Comparison of ENCODE assay signal across 9 cellular contexts in genomic region chr1:247857069-247857985, GRCh38. TPM values are rescaled to one million over a fixed set of nuclear protein-coding genes. Genes with fewer than 3 reads are reported as not detected.
DNase-seq lines count a peak whose midpoint lies in the region; ATAC-seq, FAIRE-seq and TF ChIP-seq lines count a peak whose summit lies in the region.
"Had no signal": no experiment of that assay in that cellular context is flagged by ENCODE, and none has a peak within 500 bp of the region (broad histone marks: within the 10 kb centered on the region; RNA-seq: fewer than 3 reads in every experiment).

Gene TRIM58, plus strand, starts transcription at chr1:247857187. Its CDS starts 60 bp downstream, at chr1:247857247.

- no peak for TF ChIP-seq POLR2A in HepG2 (IDR thresholded peaks at IDR 0.05; ENCODE audit: insufficient read depth in 1 of 2, low read depth in 2 of 2, low read length in 2 of 2)
- no peak for TF ChIP-seq POLR2A in suprapubic skin (IDR thresholded peaks at IDR 0.05)
- no peak for TF ChIP-seq POLR2A in gastrocnemius medialis (IDR thresholded peaks at IDR 0.05)
- no peak for TF ChIP-seq POLR2A in H54 (IDR thresholded peaks at IDR 0.05; ENCODE audit: low read depth, low read length)

- intact Hi-C loops in HepG2 (cut with micrococcal nuclease; ENCODE audit: unreplicated experiment) = no loop called here
- intact Hi-C loops in gastrocnemius medialis (cut with DNase I; ENCODE audit: low total_unique reads) = no loop called here

- FAIRE-seq in HepG2 (lab: Jason Lieb, UNC) (no peak), H54 (lab: Jason Lieb, UNC) (no peak)

- BruUV-seq in HepG2 (replicated peaks; lab: Mats Ljungman, UMichigan) = no TSS peak

- POLR2A ChIA-PET in HepG2 (lab: Yijun Ruan, JAX) = no interaction called here

- no peak within 1 kb of the TSS for H3K27ac ChIP-seq in liver (ENCODE audit: low read depth in 1 of 2, low read length in 2 of 2)
- H3K27ac ChIP-seq in HepG2 (ENCODE audit: extremely low read length, insufficient read depth, low read length) = no peak within 1 kb of the TSS
- H3K27ac ChIP-seq in suprapubic skin = no peak within 1 kb of the TSS
- no peak within 1 kb of the TSS for H3K27ac ChIP-seq in gastrocnemius medialis

- H3K4me2 ChIP-seq in HepG2 (ENCODE audit: low read depth, low read length) = no peak within 1 kb of the TSS

- H3K9ac ChIP-seq in liver (ENCODE audit: low read depth in 1 of 2, low read length in 2 of 2) (no peak within 1 kb of the TSS), HepG2 (ENCODE audit: insufficient read depth, low read depth, low read length) (no peak within 1 kb of the TSS)

- CTCF ChIA-PET in HepG2 (lab: Yijun Ruan, JAX; ENCODE audit: low intra/inter-chr PET ratio, low total read pairs) = no interaction called here

- WGBS in liver = 6% methylated on average over 109 of the region's 109 CpGs
- WGBS in HepG2 (ENCODE audit: low lambda C conversion rate) = 83% methylated on average over 65 of the region's 109 CpGs
- 4% methylated on average over 52 of the region's 109 CpGs for WGBS in suprapubic skin

- TF ChIP-seq EP300 in HepG2 (IDR thresholded peaks at IDR 0.05; ENCODE audit: low read depth in 2 of 2, low read length in 2 of 2) (no peak), HepG2 (CRISPR knock-in tag; IDR thresholded peaks at IDR 0.05; ENCODE audit: borderline replicate concordance) (no peak), suprapubic skin (IDR thresholded peaks at IDR 0.05) (no peak)

- no peaks in the 10 kb centered on the region for H3K9me3 Mint-ChIP-seq in activated naive CD8-positive, alpha-beta T cell treated with anti-CD3 and anti-CD28 coated beads for 36 hours

- no peak for ATAC-seq in HepG2
- no peak for ATAC-seq in gastrocnemius medialis

- H3K27ac Mint-ChIP-seq in activated naive CD8-positive, alpha-beta T cell treated with anti-CD3 and anti-CD28 coated beads for 36 hours = no peak within 1 kb of the TSS

- H3K79me2 ChIP-seq in HepG2 (ENCODE audit: insufficient read depth, low read length) = no peaks in the 10 kb centered on the region

- H3K4me1 ChIP-seq in liver (ENCODE audit: control insufficient read depth in 4 of 4, insufficient read depth in 4 of 4, low read length in 3 of 4) (peaks cover 0 to 8% (median 3%) of the 10 kb centered on the region in 4 donors), HepG2 (ENCODE audit: insufficient read depth, low read length) (no peaks in the 10 kb centered on the region), suprapubic skin (peaks cover 9% of the 10 kb centered on the region), gastrocnemius medialis (no peaks in the 10 kb centered on the region)

- DNase-seq in HepG2 (ENCODE audit: low spot score) (no peak), NCI-H1048 (lab: John Stamatoyannopoulos, UW) (peak; percentile 70), kidney epithelial cell (ENCODE audit: low read depth) (no peak), suprapubic skin (ENCODE audit: low spot score in 2 of 2) (peak in 1 of 2 donors; percentile 69), gastrocnemius medialis (no peak), H54 (ENCODE audit: insufficient read length, low spot score) (no peak)
- DNase-seq in activated naive CD8-positive, alpha-beta T cell treated with anti-CD3 and anti-CD28 coated beads for 36 hours = peak; percentile 53
- DNase-seq: DND-41 had no signal

- no peaks in the 10 kb centered on the region for H4K20me1 ChIP-seq in HepG2 (ENCODE audit: insufficient read depth, low read length)

- no peaks in the 10 kb centered on the region for H3K36me3 ChIP-seq in liver (ENCODE audit: control insufficient read depth in 4 of 4, insufficient read depth in 3 of 4, low read depth in 1 of 4, low read length in 3 of 4)
- no peaks in the 10 kb centered on the region for H3K36me3 ChIP-seq in HepG2 (replicated peaks in 1 of 2; ENCODE audit: control insufficient read depth in 1 of 2, insufficient read depth in 2 of 2, low read length in 2 of 2)
- no peaks in the 10 kb centered on the region for H3K36me3 ChIP-seq in kidney epithelial cell (ENCODE audit: control insufficient read depth, insufficient read depth, low read length)
- no peaks in the 10 kb centered on the region for H3K36me3 ChIP-seq in suprapubic skin
- H3K36me3 ChIP-seq in gastrocnemius medialis = no peaks in the 10 kb centered on the region

- H3K4me3 Mint-ChIP-seq in activated naive CD8-positive, alpha-beta T cell treated with anti-CD3 and anti-CD28 coated beads for 36 hours = peak within 1 kb of the TSS; percentile 67

- H3K4me3 ChIP-seq in liver (ENCODE audit: low read depth in 1 of 3, low read length in 3 of 3) (peak within 1 kb of the TSS in 2 of 3 donors; percentile 14 to 41), HepG2 (replicated peaks in 1 of 3; ENCODE audit: insufficient read depth in 1 of 3, low read depth in 2 of 3, low read length in 3 of 3) (no peak within 1 kb of the TSS), kidney epithelial cell (ENCODE audit: low read depth, low read length) (peak within 1 kb of the TSS; percentile 71), suprapubic skin (peak within 1 kb of the TSS; percentile 50), gastrocnemius medialis (peak within 1 kb of the TSS in 2 of 4 donors; percentile 28 to 42)

- peaks cover 0 to 7% (median 3%) of the 10 kb centered on the region in 4 donors for H3K27me3 ChIP-seq in liver (ENCODE audit: control insufficient read depth in 4 of 4, insufficient read depth in 4 of 4, low read length in 3 of 4)
- no peaks in the 10 kb centered on the region; a peak in 2 of 5 replicates for H3K27me3 ChIP-seq in HepG2 (ENCODE audit: control insufficient read depth in 1 of 2, insufficient read depth in 2 of 2, low read length in 2 of 2)
- H3K27me3 ChIP-seq in kidney epithelial cell (ENCODE audit: control insufficient read depth, insufficient read depth, low read length) = no peaks in the 10 kb centered on the region
- H3K27me3 ChIP-seq in suprapubic skin = peaks cover 18% of the 10 kb centered on the region
- H3K27me3 ChIP-seq in gastrocnemius medialis = peaks cover 0 to 9% (median 0%) of the 10 kb centered on the region in 3 donors

- no peak within 1 kb of the TSS for H2AFZ ChIP-seq in HepG2 (ENCODE audit: low read length)

- H3K36me3 Mint-ChIP-seq in activated naive CD8-positive, alpha-beta T cell treated with anti-CD3 and anti-CD28 coated beads for 36 hours = peaks cover 1% of the 10 kb centered on the region

- H3K9me3 ChIP-seq in liver (ENCODE audit: control insufficient read depth in 4 of 4, low read length in 3 of 4) (no peaks in the 10 kb centered on the region), HepG2 (ENCODE audit: low read length) (no peaks in the 10 kb centered on the region), suprapubic skin (peaks cover 2% of the 10 kb centered on the region), gastrocnemius medialis (no peaks in the 10 kb centered on the region)

- TF ChIP-seq CTCF in liver (IDR thresholded peaks at IDR 0.05; ENCODE audit: low read depth, low read length, missing input control) (no peak), HepG2 (CRISPR knock-in tag; IDR thresholded peaks at IDR 0.05) (no peak), kidney epithelial cell (IDR thresholded peaks at IDR 0.05; ENCODE audit: insufficient read depth, low read length, poor library complexity, severe bottlenecking) (no peak), suprapubic skin (IDR thresholded peaks at IDR 0.05) (no peak), gastrocnemius medialis (IDR thresholded peaks at IDR 0.05 in 4 of 5, conservative IDR thresholded peaks at IDR 0.05 in 1 of 5) (no peak)

- H3K4me1 Mint-ChIP-seq in activated naive CD8-positive, alpha-beta T cell treated with anti-CD3 and anti-CD28 coated beads for 36 hours = peaks cover 6% of the 10 kb centered on the region

- in situ Hi-C loops in HepG2 (cut with HindIII; ENCODE audit: extremely low pct_ligation_motif_present, low pct_unique_long_range_greater_than_20kb) (no loop called here), gastrocnemius medialis (cut with MboI; ENCODE audit: low sequenced_read_pairs in 4 of 4) (no loop called here)

- TF ChIP-seq RAD21 in liver (IDR thresholded peaks at IDR 0.05) (no peak), HepG2 (CRISPR knock-in tag; IDR thresholded peaks at IDR 0.05) (no peak)

- peaks cover 64% of the 10 kb centered on the region for H3K27me3 Mint-ChIP-seq in activated naive CD8-positive, alpha-beta T cell treated with anti-CD3 and anti-CD28 coated beads for 36 hours

TF ChIP-seq in liver, 16 proteins besides CTCF, POLR2A, EP300 and RAD21 (continues in another document):
- TF ChIP-seq JUND (IDR thresholded peaks at IDR 0.05) (no peak), NR2F2 (IDR thresholded peaks at IDR 0.05) (no peak)

RNA-seq across cellular contexts. Expression of gene TRIM58, which starts in this region (rescaled TPM):
- 10 to 100 TPM in 1 of 2 donors, under 1 TPM in 1; 0.17 to 88.7 TPM for total RNA-seq in liver
- under 1 TPM; 0.06 to 0.10 TPM for polyA plus RNA-seq in liver
- not detected in 2 replicates for total RNA-seq in HepG2 (2016; rRNA removed; fragmentation: Illumina TruSeq; extraction: Trizol)
- not detected in 2 replicates for total RNA-seq in HepG2 (2016; cell fraction: cytosol; rRNA removed; fragmentation: Illumina TruSeq; extraction: Trizol; ENCODE audit: low read depth)
- total RNA-seq in HepG2 (2016; cell fraction: insoluble cytoplasmic fraction; rRNA removed; fragmentation: Illumina TruSeq; extraction: Trizol) = not detected in 2 replicates
- total RNA-seq in HepG2 (2016; cell fraction: membrane; rRNA removed; fragmentation: Illumina TruSeq; extraction: Trizol) = not detected in 2 replicates
- not detected in 2 replicates for total RNA-seq in HepG2 (2016; cell fraction: nucleus; rRNA removed; fragmentation: Illumina TruSeq; extraction: Trizol)
- not detected in 2 replicates for polyA plus RNA-seq in HepG2 (2011; rRNA removed)
- polyA plus RNA-seq in HepG2 (2011; cell fraction: cytosol; rRNA removed) = not detected in 2 replicates
- polyA plus RNA-seq in HepG2 (2011; cell fraction: nucleus; rRNA removed) = not detected in 2 replicates
- polyA plus RNA-seq in HepG2 (2012) = not detected in 2 replicates
- not detected in 2 replicates for polyA plus RNA-seq in HepG2 (2016; cell fraction: cytosol; fragmentation: Illumina TruSeq; extraction: Trizol; ENCODE audit: low read depth)
- not detected in 2 replicates for polyA plus RNA-seq in HepG2 (2016; cell fraction: insoluble cytoplasmic fraction; fragmentation: Illumina TruSeq; extraction: Trizol; ENCODE audit: low read depth)
- not detected in 2 replicates for polyA plus RNA-seq in HepG2 (2016; cell fraction: membrane; fragmentation: Illumina TruSeq; extraction: Trizol; ENCODE audit: low read depth)
- polyA plus RNA-seq in HepG2 (2016; cell fraction: nucleus; fragmentation: Illumina TruSeq; extraction: Trizol; ENCODE audit: insufficient read depth, low read depth) = not detected in 2 replicates
- polyA minus RNA-seq in HepG2 (2011; rRNA and poly(A)+ RNA removed; ENCODE audit: low replicate concordance) = not detected in 2 replicates
- polyA minus RNA-seq in HepG2 (2011; cell fraction: cytosol; rRNA and poly(A)+ RNA removed) = not detected in 2 replicates
- polyA minus RNA-seq in HepG2 (2011; cell fraction: nucleus; rRNA and poly(A)+ RNA removed) = not detected in 2 replicates
- under 1 TPM; 0.06 to 0.08 TPM for total RNA-seq in activated naive CD8-positive, alpha-beta T cell treated with anti-CD3 and anti-CD28 coated beads for 36 hours
- 4.2 and 5.3 TPM in 2 replicates for total RNA-seq in kidney epithelial cell
- 1 to 10 TPM in 1 of 4 donors, under 1 TPM in 3; 0.59 to 7.9 (median 0.87) TPM for total RNA-seq in suprapubic skin
- 1 to 10 TPM in 1 of 4 donors, under 1 TPM in 3; 0.26 to 1.5 (median 0.49) TPM for total RNA-seq in gastrocnemius medialis

Comparison
In these comparisons a context has a peak if more than half of its experiments do, and no peak if none do; other contexts are left out.
1. H3K4me3 ChIP-seq: peak in liver (2 of 3), kidney epithelial cell (single experiment) and suprapubic skin (single experiment); none in HepG2 (0 of 3).
2. Peak in DNase-seq in activated naive CD8-positive, alpha-beta T cell treated with anti-CD3 and anti-CD28 coated beads for 36 hours; RNA of the gene not detected or under 1 TPM.